Comparison of ENCODE assay signal across 4 cellular contexts in the genomic region with DNA sequence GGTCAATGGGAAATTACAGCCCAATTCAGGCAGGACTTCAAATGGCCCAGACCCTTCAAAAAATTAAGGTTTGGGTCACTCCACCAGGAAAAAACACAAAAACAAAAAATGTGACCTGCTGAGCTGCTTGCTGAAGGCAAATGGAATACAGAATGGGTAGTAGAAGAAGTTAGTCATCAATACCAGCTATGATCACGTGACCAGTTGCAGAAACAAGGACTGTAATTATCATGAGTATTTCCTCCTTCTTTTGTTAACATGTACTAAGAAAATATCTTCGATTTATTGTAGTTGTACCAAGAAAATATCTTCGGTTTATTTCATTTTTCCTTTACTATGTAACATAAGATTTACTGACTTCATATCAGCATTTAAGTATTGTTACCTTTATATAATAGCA.
TF ChIP-seq lines count a peak whose summit lies in the region.

No MANE protein-coding gene starts in this region.

TF ChIP-seq in HepG2, 621 proteins besides CTCF, POLR2A, EP300 and RAD21 (continues in another document):
- TF ChIP-seq SMC3 (IDR thresholded peaks at IDR 0.05; ENCODE audit: low read length): no peak

TF ChIP-seq in A549, 52 proteins besides CTCF, POLR2A, EP300 and RAD21:
- TF ChIP-seq MAFK (IDR thresholded peaks at IDR 0.05; ENCODE audit: partially characterized antibody) (no peak), TP53 (CRISPR knock-in tag; IDR thresholded peaks at IDR 0.05) (no peak), FOXS1 (CRISPR knock-in tag; IDR thresholded peaks at IDR 0.05) (no peak)
- TF ChIP-seq, protein P1, sequence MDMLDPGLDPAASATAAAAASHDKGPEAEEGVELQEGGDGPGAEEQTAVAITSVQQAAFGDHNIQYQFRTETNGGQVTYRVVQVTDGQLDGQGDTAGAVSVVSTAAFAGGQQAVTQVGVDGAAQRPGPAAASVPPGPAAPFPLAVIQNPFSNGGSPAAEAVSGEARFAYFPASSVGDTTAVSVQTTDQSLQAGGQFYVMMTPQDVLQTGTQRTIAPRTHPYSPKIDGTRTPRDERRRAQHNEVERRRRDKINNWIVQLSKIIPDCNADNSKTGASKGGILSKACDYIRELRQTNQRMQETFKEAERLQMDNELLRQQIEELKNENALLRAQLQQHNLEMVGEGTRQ (IDR thresholded peaks at IDR 0.05): peak; percentile 35; the same call in 1 of the 2 replicates

TF ChIP-seq in GM12878, 131 proteins besides CTCF, POLR2A, EP300 and RAD21:
- TF ChIP-seq IKZF1 (conservative IDR thresholded peaks at IDR 0.05) (no peak), RAD51 (IDR thresholded peaks at IDR 0.05) (0 out of 2 replicates have a peak, but pooled peaks have one; percentile 17)
TF ChIP-seq in GM12878: peak in this region for 1.

TF ChIP-seq in K562, 482 proteins besides CTCF, POLR2A, EP300 and RAD21:
- TF ChIP-seq, protein P2, sequence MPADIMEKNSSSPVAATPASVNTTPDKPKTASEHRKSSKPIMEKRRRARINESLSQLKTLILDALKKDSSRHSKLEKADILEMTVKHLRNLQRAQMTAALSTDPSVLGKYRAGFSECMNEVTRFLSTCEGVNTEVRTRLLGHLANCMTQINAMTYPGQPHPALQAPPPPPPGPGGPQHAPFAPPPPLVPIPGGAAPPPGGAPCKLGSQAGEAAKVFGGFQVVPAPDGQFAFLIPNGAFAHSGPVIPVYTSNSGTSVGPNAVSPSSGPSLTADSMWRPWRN (IDR thresholded peaks at IDR 0.05; ENCODE audit: low read depth): no peak
- no peak for TF ChIP-seq TFAM (CRISPR knock-in tag; conservative IDR thresholded peaks at IDR 0.05)
- TF ChIP-seq GATA2 (CRISPR knock-in tag; IDR thresholded peaks at IDR 0.05): no peak
- TF ChIP-seq KAT7 (CRISPR knock-in tag; IDR thresholded peaks at IDR 0.05; ENCODE audit: borderline replicate concordance): no peak
- TF ChIP-seq PTBP1 (IDR thresholded peaks at IDR 0.05; ENCODE audit: low read depth, low read length): no peak
- peak; percentile 88 for TF ChIP-seq TFE3 (CRISPR knock-in tag; IDR thresholded peaks at IDR 0.05)
- TF ChIP-seq ZBTB8A (IDR thresholded peaks at IDR 0.05; ENCODE audit: partially characterized antibody): no peak
